ENCODE assay signal across 9 cellular contexts in the genomic region with DNA sequence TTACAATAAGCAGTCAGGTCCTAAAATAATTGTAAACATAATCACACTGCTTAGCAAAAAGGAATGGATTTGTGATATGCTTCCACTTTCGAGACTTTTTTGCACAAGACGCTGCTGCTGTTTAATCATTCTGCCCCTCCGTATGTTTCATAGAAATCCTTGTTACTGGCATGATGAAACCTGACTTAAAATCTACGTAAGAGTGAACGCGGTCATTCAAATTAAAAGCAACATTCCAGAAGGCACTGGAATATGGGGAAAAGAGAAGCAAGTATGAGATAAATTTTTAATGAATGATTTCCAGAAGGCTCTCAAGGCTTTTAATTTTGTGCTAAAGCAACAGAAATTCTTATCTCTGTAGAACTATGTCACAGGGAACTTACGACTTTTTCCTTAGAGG. TPM values are rescaled to one million over a fixed set of nuclear protein-coding genes. Genes with fewer than 3 reads are reported as not detected.
DNase-seq lines count a peak whose midpoint lies in the region; ATAC-seq and TF ChIP-seq lines count a peak whose summit lies in the region.
"Had no signal": no experiment of that assay in that cellular context is flagged by ENCODE, and none has a peak within 500 bp of the region (broad histone marks: within the 10 kb centered on the region; RNA-seq: fewer than 3 reads in every experiment).

No MANE protein-coding gene starts in this region.

- 0 out of 2 replicates have a peak overlapping the region, but pooled peaks have one; percentile 74 for H3K27ac ChIP-seq in PC-3 (ENCODE audit: low read length)
- H3K27ac ChIP-seq in endodermal cell (ENCODE audit: low read depth, low read length): peak overlapping the region; percentile 98
- peak overlapping the region; percentile 88 for H3K27ac ChIP-seq in neutrophil

- in situ Hi-C loops in Caki2 (cut with HindIII; ENCODE audit: low pct_unique_long_range_greater_than_20kb, low sequenced_read_pairs): no loop called here

- H3K9me3 ChIP-seq in PC-3 (ENCODE audit: low read length): no peaks in the 10 kb centered on the region
- H3K9me3 ChIP-seq in endodermal cell (ENCODE audit: control insufficient read depth, low read length): no peaks in the 10 kb centered on the region
- H3K9me3 ChIP-seq in neutrophil: no peaks in the 10 kb centered on the region

- H3K9me3 Mint-ChIP-seq in endodermal cell: peaks cover 8% of the 10 kb centered on the region

- H3F3A ChIP-seq in PC-3 (ENCODE audit: low read length, unreplicated experiment): peaks cover 12% of the 10 kb centered on the region

- H3K27me3 ChIP-seq in PC-3 (ENCODE audit: low read length) (no peaks in the 10 kb centered on the region), endodermal cell (ENCODE audit: control insufficient read depth, insufficient read depth, low read length, poor library complexity, severe bottlenecking) (no peaks in the 10 kb centered on the region), neutrophil (no peaks in the 10 kb centered on the region)

- H3K27ac Mint-ChIP-seq in endodermal cell: peak overlapping the region; percentile 96

- H3K36me3 Mint-ChIP-seq in endodermal cell (ENCODE audit: low read depth): peaks cover 6% of the 10 kb centered on the region

- H3K27me3 Mint-ChIP-seq in endodermal cell (ENCODE audit: insufficient read depth): peaks cover 7% of the 10 kb centered on the region

- H3K9me2 ChIP-seq in PC-3 (replicated peaks; ENCODE audit: low read length): no peaks in the 10 kb centered on the region

- CTCF ChIA-PET in PC-3 (lab: Charles Lee): no interaction called here

- BruUV-seq in PC-3 (replicated peaks; lab: Mats Ljungman, UMichigan): TSS peak; percentile 54

- H3K36me3 ChIP-seq in PC-3 (ENCODE audit: low read depth, low read length) (peaks cover 8% of the 10 kb centered on the region), endodermal cell (ENCODE audit: control insufficient read depth, insufficient read depth, low read length) (peaks cover 4% of the 10 kb centered on the region), neutrophil (no peaks in the 10 kb centered on the region)

- TF ChIP-seq CTCF in PC-3 (conservative IDR thresholded peaks at IDR 0.05; ENCODE audit: low read depth, low read length): no peak
- no peak for TF ChIP-seq CTCF in endodermal cell (conservative IDR thresholded peaks at IDR 0.05)
- TF ChIP-seq CTCF in neutrophil (IDR thresholded peaks at IDR 0.05): no peak

- ATAC-seq in PC-3 (no peak), HG02642 (IDR thresholded peaks at IDR 0.05; ENCODE audit: poor library complexity, unreplicated experiment) (no peak)

- peaks cover 49% of the 10 kb centered on the region for H4K20me1 ChIP-seq in PC-3 (ENCODE audit: low read length)

- POLR2A ChIA-PET in PC-3 (lab: Charles Lee; ENCODE audit: unreplicated experiment): no interaction called here

- DNase-seq in Caki2 (ENCODE audit: low read depth): peak; percentile 12
- no peak for DNase-seq in PC-3
- DNase-seq in endodermal cell: no peak
- no peak for DNase-seq in COR-L47 (lab: John Stamatoyannopoulos, UW)
- DNase-seq in NCI-H226: no peak
- DNase-seq in stimulated activated CD8-positive, alpha-beta memory T cell treated with anti-CD3 and anti-CD28 coated beads, Interleukin-4, amount 100 ng/mL, for 48 hours: no peak
- DNase-seq: stimulated activated naive CD4-positive, alpha-beta T cell had no signal

- H3K4me3 ChIP-seq in PC-3 (ENCODE audit: low read length): peak overlapping the region; percentile 74
- peak overlapping the region; percentile 92 for H3K4me3 ChIP-seq in endodermal cell (ENCODE audit: low read length)
- peak overlapping the region; percentile 71 to 81 for H3K4me3 ChIP-seq in neutrophil (ENCODE audit: low read depth in 1 of 2, low read length in 1 of 2)

- peak overlapping the region; percentile 83 for H3K4me2 ChIP-seq in PC-3 (ENCODE audit: low read length)

- 57 to 78% methylated on average over 4 to 7 of the region's 7 CpGs for WGBS in endodermal cell (ENCODE audit: insufficient coverage in 1 of 2, insufficient read length in 1 of 2), 2 experiments

- H3K79me2 ChIP-seq in PC-3 (ENCODE audit: low read length): peaks cover 58% of the 10 kb centered on the region

- peak overlapping the region; percentile 81 for H3K9ac ChIP-seq in PC-3 (ENCODE audit: low read length)
- H3K9ac ChIP-seq in endodermal cell (ENCODE audit: extremely low read depth, low read length, poor library complexity, severe bottlenecking): peak overlapping the region; percentile 59

- no peak overlapping the region for H2AFZ ChIP-seq in PC-3 (ENCODE audit: low read length)

- H3K4me1 ChIP-seq in PC-3 (ENCODE audit: insufficient read depth, low read length) (peaks cover 58% of the 10 kb centered on the region), endodermal cell (ENCODE audit: control insufficient read depth, insufficient read depth, low read length) (no peaks in the 10 kb centered on the region), neutrophil (ENCODE audit: control insufficient read depth in 1 of 2, insufficient read depth in 1 of 2, low read depth in 1 of 2, low read length in 1 of 2) (peaks cover 20 to 22% of the 10 kb centered on the region in 2 experiments)

- intact Hi-C loops in PC-3 (cut with micrococcal nuclease): loop anchor here (2.0 to 5.0 kb wide), 3 partner anchors 41 to 333 kb away; no protein-coding TSS in a partner anchor

- H3K4me1 Mint-ChIP-seq in endodermal cell: peaks cover 28% of the 10 kb centered on the region

- peak overlapping the region; percentile 86 for H3K4me3 Mint-ChIP-seq in endodermal cell

RNA-seq across cellular contexts. Expression of a gene that starts 1.1 kb away (rescaled TPM):
- 114 and 150 TPM in 2 replicates for total RNA-seq in Caki2 (2014; rRNA removed; shearing (Covaris generic); ENCODE audit: low replicate concordance)
- total RNA-seq in PC-3 (2014; rRNA removed): 139 and 194 TPM in 2 replicates
- total RNA-seq in endodermal cell: 10 to 100 TPM; 77.9 to 82.7 TPM
- polyA plus RNA-seq in endodermal cell (2013, experiment 1 of 2): 146 TPM
- polyA plus RNA-seq in endodermal cell (2013, experiment 2 of 2): 128 TPM

RNA-seq across cellular contexts. Expression of a gene that starts 43.2 kb away (rescaled TPM):
- 101 and 107 TPM in 2 replicates for total RNA-seq in Caki2 (2014; rRNA removed; shearing (Covaris generic); ENCODE audit: low replicate concordance)
- 354 and 434 TPM in 2 replicates for total RNA-seq in PC-3 (2014; rRNA removed)
- 10 to 100 TPM; 31.5 to 39.8 TPM for total RNA-seq in endodermal cell
- polyA plus RNA-seq in endodermal cell (2013, experiment 1 of 2): 77.0 TPM
- polyA plus RNA-seq in endodermal cell (2013, experiment 2 of 2): 85.0 TPM

RNA-seq across cellular contexts. Expression of a gene that starts 48.7 kb away (rescaled TPM):
- 45.7 and 52.3 TPM in 2 replicates for total RNA-seq in Caki2 (2014; rRNA removed; shearing (Covaris generic); ENCODE audit: low replicate concordance)
- total RNA-seq in PC-3 (2014; rRNA removed) (45.2 and 85.2 TPM in 2 replicates), endodermal cell (10 to 100 TPM; 86.2 to 96.5 TPM)
- polyA plus RNA-seq in endodermal cell (2013, experiment 1 of 2): 75.0 TPM
- 72.1 TPM for polyA plus RNA-seq in endodermal cell (2013, experiment 2 of 2)
